In genomic region chr20:31843881-31844280, GRCh38 we compare ENCODE assay signal across 28 cellular contexts. TPM values are rescaled to one million over a fixed set of nuclear protein-coding genes. Genes with fewer than 3 reads are reported as not detected.
A peak's percentile ranks its signal among the peaks of the same experiment; 100 is the strongest.
DNase-seq lines count a peak whose midpoint lies in the region; ATAC-seq, FAIRE-seq and TF ChIP-seq lines count a peak whose summit lies in the region.
"Had no signal": no experiment of that assay in that cellular context is flagged by ENCODE, and none has a peak within 500 bp of the region (broad histone marks: within the 10 kb centered on the region; RNA-seq: fewer than 3 reads in every experiment).

No MANE protein-coding gene starts in this region.

- no peak overlapping the region for H2BK120ac ChIP-seq in mesendoderm (ENCODE audit: low read depth, low read length)

- no peak for DNase-seq in astrocyte (ENCODE audit: low read depth)
- no peak for DNase-seq in mesendoderm
- no peak for DNase-seq in suprapubic skin (ENCODE audit: low spot score in 2 of 2)
- no peak for DNase-seq in lower leg skin (ENCODE audit: low spot score in 2 of 2)
- no peak for DNase-seq in left lung
- DNase-seq in activated naive CD4-positive, alpha-beta T cell treated with anti-CD3 and anti-CD28 coated beads for 36 hours = no peak
- DNase-seq in NCI-H1417 treated with DMSO at 0.1 percent for 48 hours (lab: John Stamatoyannopoulos, UW) = no peak
- DNase-seq: activated CD8-positive, alpha-beta T cell treated with anti-CD3 and anti-CD28 coated beads for 36 hours; activated naive CD4-positive, alpha-beta T cell treated with anti-CD3 and anti-CD28 coated beads, Interleukin-2, amount 50 U/mL, for 16 hours; activated T-cell treated with anti-CD3 and anti-CD28 coated beads, Interleukin-2, amount 50 U/mL, for 4 hours; CD4-positive, alpha-beta memory T cell; colonic mucosa; DMS153; GF-D8; islet precursor cell; NCI-H1105 treated with DMSO at 0.1 percent for 48 hours; NCI-H2107; NCI-H524; SIG-M5; stimulated activated CD4-positive, alpha-beta T cell treated with anti-CD3 and anti-CD28 coated beads, Interleukin-1b, Interleukin-23, amount 100 ng/mL, for 48 hours; stimulated activated naive CD4-positive, alpha-beta T cell had no signal

- no peaks in the 10 kb centered on the region for H3K79me1 ChIP-seq in mesendoderm (ENCODE audit: low read length)

- TF ChIP-seq EP300 in suprapubic skin (IDR thresholded peaks at IDR 0.05) = no peak

- peak overlapping the region in 8 of 11 experiments; percentile 52 to 85 (median 78); a peak in 12 of 22 replicates for H3K4me2 ChIP-seq in BLaER1 treated with 17β-estradiol and CSF1 and Interleukin-3, amounts not matched to agents 10 nM and 100 nM
- peak overlapping the region; percentile 84 for H3K4me2 ChIP-seq in astrocyte (ENCODE audit: low read length)
- H3K4me2 ChIP-seq in mesendoderm (ENCODE audit: low read length) = no peak overlapping the region

- H2BK15ac ChIP-seq in mesendoderm (replicated peaks; ENCODE audit: low read depth) = no peak overlapping the region

- H3K4me3 Mint-ChIP-seq in astrocyte (ENCODE audit: unreplicated experiment) = peak overlapping the region; percentile 86
- H3K4me3 Mint-ChIP-seq in activated naive CD4-positive, alpha-beta T cell treated with anti-CD3 and anti-CD28 coated beads for 36 hours = no peak overlapping the region
- H3K4me3 Mint-ChIP-seq: activated CD8-positive, alpha-beta T cell treated with anti-CD3 and anti-CD28 coated beads for 36 hours; activated T-cell treated with anti-CD3 and anti-CD28 coated beads, Interleukin-2, amount 50 U/mL, for 4 hours; CD4-positive, alpha-beta memory T cell; WTC11 had no signal

- H4K20me1 ChIP-seq in BLaER1 treated with 17β-estradiol and CSF1 and Interleukin-3, amounts not matched to agents 10 nM and 100 nM = peaks cover 0 to 66% (median 0%) of the 10 kb centered on the region in 11 experiments; a peak in 7 of 22 replicates
- no peaks in the 10 kb centered on the region for H4K20me1 ChIP-seq in astrocyte (ENCODE audit: insufficient read depth, low read length)

- CTCF ChIA-PET in activated naive CD4-positive, alpha-beta T cell treated with anti-CD3 and anti-CD28 coated beads for 36 hours (lab: Charles Lee) = interaction anchor here (4.5 to 5.4 kb wide), 2 partner anchors 10 to 21 kb away, joined by 26 to 53 read pairs; no protein-coding TSS in a partner anchor

- peaks cover 38% of the 10 kb centered on the region for H3K4me1 Mint-ChIP-seq in astrocyte (ENCODE audit: low read depth, unreplicated experiment)
- H3K4me1 Mint-ChIP-seq in activated naive CD4-positive, alpha-beta T cell treated with anti-CD3 and anti-CD28 coated beads for 36 hours (ENCODE audit: low read depth) = no peaks in the 10 kb centered on the region
- H3K4me1 Mint-ChIP-seq: CD4-positive, alpha-beta memory T cell had no signal

- FAIRE-seq in astrocyte (lab: Jason Lieb, UNC) = no peak
- FAIRE-seq: H54, urothelium cell line had no signal

- H3K36me3 Mint-ChIP-seq in astrocyte (ENCODE audit: low read depth, unreplicated experiment) = no peaks in the 10 kb centered on the region
- H3K36me3 Mint-ChIP-seq in activated naive CD4-positive, alpha-beta T cell treated with anti-CD3 and anti-CD28 coated beads for 36 hours (ENCODE audit: low read depth) = no peaks in the 10 kb centered on the region
- H3K36me3 Mint-ChIP-seq: CD4-positive, alpha-beta memory T cell; WTC11 had no signal

- H3K9me3 ChIP-seq in BLaER1 treated with 17β-estradiol and CSF1 and Interleukin-3, amounts not matched to agents 10 nM and 100 nM (replicated peaks in 1 of 11) = no peaks in the 10 kb centered on the region
- H3K9me3 ChIP-seq in astrocyte (ENCODE audit: insufficient read depth, low read depth, low read length) (no peaks in the 10 kb centered on the region), suprapubic skin (no peaks in the 10 kb centered on the region), left lung (no peaks in the 10 kb centered on the region)
- H3K9me3 ChIP-seq: colonic mucosa had no signal

- no peak for ATAC-seq in left lung
- ATAC-seq: activated CD8-positive, alpha-beta T cell treated with anti-CD3 and anti-CD28 coated beads for 36 hours; activated T-cell treated with anti-CD3 and anti-CD28 coated beads, Interleukin-2, amount 50 U/mL, for 4 hours; WTC11 had no signal

- H3K27ac Mint-ChIP-seq in astrocyte (ENCODE audit: unreplicated experiment) = peak overlapping the region; percentile 96
- no peak overlapping the region for H3K27ac Mint-ChIP-seq in activated naive CD4-positive, alpha-beta T cell treated with anti-CD3 and anti-CD28 coated beads for 36 hours
- H3K27ac Mint-ChIP-seq: activated CD8-positive, alpha-beta T cell treated with anti-CD3 and anti-CD28 coated beads for 36 hours; CD4-positive, alpha-beta memory T cell; WTC11 had no signal

- no peak overlapping the region for H3K4me3 ChIP-seq in BLaER1 treated with 17β-estradiol and CSF1 and Interleukin-3, amounts not matched to agents 10 nM and 100 nM
- H3K4me3 ChIP-seq in astrocyte (ENCODE audit: insufficient read depth, low read depth, low read length) (peak overlapping the region; percentile 17), mesendoderm (ENCODE audit: low read length) (no peak overlapping the region), suprapubic skin (peak overlapping the region; percentile 8), lower leg skin (ENCODE audit: low read depth, poor library complexity, severe bottlenecking) (no peak overlapping the region), left lung (peak overlapping the region in 1 of 2 donors; percentile 19)
- H3K4me3 ChIP-seq: colonic mucosa had no signal

- no peak for TF ChIP-seq CTCF in astrocyte (IDR thresholded peaks at IDR 0.05; ENCODE audit: insufficient read depth, low read depth, low read length)
- TF ChIP-seq CTCF in suprapubic skin (IDR thresholded peaks at IDR 0.05) = no peak
- no peak for TF ChIP-seq CTCF in lower leg skin (IDR thresholded peaks at IDR 0.05)
- no peak for TF ChIP-seq CTCF in left lung (IDR thresholded peaks at IDR 0.05)

- H2AK5ac ChIP-seq in mesendoderm (ENCODE audit: low read length) = no peak overlapping the region

- H3K27ac ChIP-seq in BLaER1 treated with 17β-estradiol and CSF1 and Interleukin-3, amounts not matched to agents 10 nM and 100 nM = no peak overlapping the region
- H3K27ac ChIP-seq in astrocyte (ENCODE audit: low read depth, low read length) (no peak overlapping the region), mesendoderm (ENCODE audit: low read depth, low read length) (no peak overlapping the region), suprapubic skin (no peak overlapping the region), left lung (peak overlapping the region in 1 of 2 donors; percentile 26)
- H3K27ac ChIP-seq: colonic mucosa had no signal

- intact Hi-C loops in lower leg skin (cut with DNase I; ENCODE audit: low total_unique reads) = no loop called here
- intact Hi-C loops in left lung (cut with DNase I) = no loop called here
- intact Hi-C loops in activated naive CD4-positive, alpha-beta T cell treated with anti-CD3 and anti-CD28 coated beads for 36 hours (cut with micrococcal nuclease) = no loop called here

- no peak overlapping the region for H4K5ac ChIP-seq in mesendoderm (ENCODE audit: low read length)

- peaks cover 16% of the 10 kb centered on the region for H3K27me3 Mint-ChIP-seq in astrocyte (ENCODE audit: low read depth, unreplicated experiment)
- peaks cover 6% of the 10 kb centered on the region for H3K27me3 Mint-ChIP-seq in activated naive CD4-positive, alpha-beta T cell treated with anti-CD3 and anti-CD28 coated beads for 36 hours (ENCODE audit: low read depth)

- no peak overlapping the region for H3K4ac ChIP-seq in mesendoderm (ENCODE audit: low read depth, low read length)

- H4K8ac ChIP-seq in mesendoderm (ENCODE audit: low read depth, low read length) = no peak overlapping the region

- H3K56ac ChIP-seq in mesendoderm (ENCODE audit: low read length) = peak overlapping the region; percentile 6

- peaks cover 14% of the 10 kb centered on the region for H3K79me2 ChIP-seq in astrocyte (ENCODE audit: insufficient read depth, low read length)
- no peaks in the 10 kb centered on the region for H3K79me2 ChIP-seq in mesendoderm (ENCODE audit: control insufficient read depth, insufficient read depth, low read length)

- peaks cover 22 to 60% (median 58%) of the 10 kb centered on the region in 10 experiments for H3K4me1 ChIP-seq in BLaER1 treated with 17β-estradiol and CSF1 and Interleukin-3, amounts not matched to agents 10 nM and 100 nM
- H3K4me1 ChIP-seq in astrocyte (ENCODE audit: insufficient read depth, low read length) = peaks cover 55% of the 10 kb centered on the region
- peaks cover 6% of the 10 kb centered on the region for H3K4me1 ChIP-seq in mesendoderm (ENCODE audit: control insufficient read depth, low read depth, low read length)
- no peaks in the 10 kb centered on the region for H3K4me1 ChIP-seq in suprapubic skin
- peaks cover 0 to 8% of the 10 kb centered on the region in 2 donors for H3K4me1 ChIP-seq in left lung
- H3K4me1 ChIP-seq: colonic mucosa had no signal

- peak overlapping the region in 1 of 11 experiments; percentile 14; a peak in 1 of 22 replicates for H3K9ac ChIP-seq in BLaER1 treated with 17β-estradiol and CSF1 and Interleukin-3, amounts not matched to agents 10 nM and 100 nM
- H3K9ac ChIP-seq in astrocyte (ENCODE audit: low read length) = peak overlapping the region; percentile 72
- no peak overlapping the region for H3K9ac ChIP-seq in mesendoderm (ENCODE audit: low read length)

- TF ChIP-seq POLR2A in suprapubic skin (IDR thresholded peaks at IDR 0.05) (no peak), lower leg skin (IDR thresholded peaks at IDR 0.05) (no peak)

- no peak overlapping the region for H3K23ac ChIP-seq in mesendoderm (ENCODE audit: low read length)

- no peak overlapping the region for H2BK5ac ChIP-seq in mesendoderm (ENCODE audit: low read length)

- peaks cover 0 to 53% (median 0%) of the 10 kb centered on the region in 11 experiments; a peak in 5 of 22 replicates for H3K27me3 ChIP-seq in BLaER1 treated with 17β-estradiol and CSF1 and Interleukin-3, amounts not matched to agents 10 nM and 100 nM
- H3K27me3 ChIP-seq in astrocyte (ENCODE audit: insufficient read depth, low read length) (peaks cover 14% of the 10 kb centered on the region), mesendoderm (ENCODE audit: insufficient read depth, low read length, poor library complexity) (no peaks in the 10 kb centered on the region), suprapubic skin (peaks cover 2% of the 10 kb centered on the region), left lung (peaks cover 0 to 10% of the 10 kb centered on the region in 2 donors)
- H3K27me3 ChIP-seq: colonic mucosa had no signal

- H3K36me3 ChIP-seq in BLaER1 treated with 17β-estradiol and CSF1 and Interleukin-3, amounts not matched to agents 10 nM and 100 nM = no peaks in the 10 kb centered on the region
- H3K36me3 ChIP-seq in astrocyte (ENCODE audit: insufficient read depth, low read length) (no peaks in the 10 kb centered on the region), mesendoderm (ENCODE audit: control insufficient read depth, insufficient read depth, low read length) (no peaks in the 10 kb centered on the region), suprapubic skin (no peaks in the 10 kb centered on the region), left lung (no peaks in the 10 kb centered on the region)
- H3K36me3 ChIP-seq: colonic mucosa had no signal

- no CpG with 5 or more reads among the region's 5 CpGs for WGBS in mesendoderm (ENCODE audit: extremely low coverage, insufficient coverage, low lambda C conversion rate)
- WGBS in suprapubic skin = 63% methylated on average over 5 of the region's 5 CpGs
- WGBS in lower leg skin, 2 donors = 56 to 61% methylated on average over 5 of the region's 5 CpGs

- H3K9me3 Mint-ChIP-seq in astrocyte (ENCODE audit: unreplicated experiment) = peaks cover 6% of the 10 kb centered on the region
- H3K9me3 Mint-ChIP-seq in activated naive CD4-positive, alpha-beta T cell treated with anti-CD3 and anti-CD28 coated beads for 36 hours = no peaks in the 10 kb centered on the region
- H3K9me3 Mint-ChIP-seq: activated CD8-positive, alpha-beta T cell treated with anti-CD3 and anti-CD28 coated beads for 36 hours; activated T-cell treated with anti-CD3 and anti-CD28 coated beads, Interleukin-2, amount 50 U/mL, for 4 hours; CD4-positive, alpha-beta memory T cell; WTC11 had no signal

- H2AFZ ChIP-seq in astrocyte (ENCODE audit: low read depth, low read length) = no peak overlapping the region

- no peak overlapping the region for H3K18ac ChIP-seq in mesendoderm (ENCODE audit: low read length)

RNA-seq across cellular contexts. Expression of gene FOXS1, which starts 1.5 kb away (rescaled TPM):
- total RNA-seq in astrocyte = 26.0 and 37.1 TPM in 2 replicates
- 0.03 TPM for polyA plus RNA-seq in mesendoderm (2013, experiment 1 of 2)
- polyA plus RNA-seq in mesendoderm (2013, experiment 2 of 2) = not detected
- not detected for total RNA-seq in suprapubic skin
- under 1 TPM in 2 of 4 donors, not detected in 2; 0.44 to 0.97 TPM for total RNA-seq in lower leg skin
- total RNA-seq in left lung = 1 to 10 TPM; 2.5 to 2.9 TPM
- not detected for total RNA-seq in activated naive CD4-positive, alpha-beta T cell treated with anti-CD3 and anti-CD28 coated beads for 36 hours
- total RNA-seq: activated CD8-positive, alpha-beta T cell treated with anti-CD3 and anti-CD28 coated beads for 36 hours; activated T-cell treated with anti-CD3 and anti-CD28 coated beads, Interleukin-2, amount 50 U/mL, for 4 hours; CD4-positive, alpha-beta memory T cell; T-helper 2 cell treated with Interferon-gamma antibody and Interleukin-4, amounts not matched to agents 100 ng/mL and 5 ng/mL, for 36 hours; WTC11 had no signal
- polyA plus RNA-seq: AG04450; CD4-positive, alpha-beta memory T cell had no signal

RNA-seq across cellular contexts. Expression of gene MYLK2, which starts 24.7 kb away (rescaled TPM):
- total RNA-seq in astrocyte = 2.1 and 3.1 TPM in 2 replicates
- polyA plus RNA-seq in mesendoderm (2013, experiment 1 of 2) = 0.14 TPM
- polyA plus RNA-seq in mesendoderm (2013, experiment 2 of 2) = 0.22 TPM
- total RNA-seq in suprapubic skin = not detected
- total RNA-seq in lower leg skin = under 1 TPM in 1 of 4 donors, not detected in 3; 0.10 TPM
- not detected for total RNA-seq in left lung
- under 1 TPM in 1 of 2 experiments, not detected in 1; 0.17 TPM for total RNA-seq in activated naive CD4-positive, alpha-beta T cell treated with anti-CD3 and anti-CD28 coated beads for 36 hours
- total RNA-seq: CD4-positive, alpha-beta memory T cell; mucosa of gallbladder had no signal
- polyA plus RNA-seq: AG04450; CD4-positive, alpha-beta memory T cell had no signal

RNA-seq across cellular contexts. Expression of gene DUSP15, which starts 26.4 kb away (rescaled TPM):
- total RNA-seq in astrocyte (1.2 and 3.1 TPM in 2 replicates), suprapubic skin (1 to 10 TPM in 3 of 4 donors, not detected in 1; 1.1 to 2.4 (median 1.1) TPM), lower leg skin (1 to 10 TPM in 1 of 4 donors, not detected in 3; 1.5 TPM), left lung (1 to 10 TPM in 1 of 2 donors, under 1 TPM in 1; 0.82 to 1.1 TPM)
- 0.27 TPM for polyA plus RNA-seq in mesendoderm (2013, experiment 1 of 2)
- 0.15 TPM for polyA plus RNA-seq in mesendoderm (2013, experiment 2 of 2)
- total RNA-seq in activated naive CD4-positive, alpha-beta T cell treated with anti-CD3 and anti-CD28 coated beads for 36 hours = not detected
- total RNA-seq: activated CD8-positive, alpha-beta T cell treated with anti-CD3 and anti-CD28 coated beads for 36 hours; activated T-cell treated with anti-CD3 and anti-CD28 coated beads, Interleukin-2, amount 50 U/mL, for 4 hours; CD4-positive, alpha-beta memory T cell; T-helper 2 cell treated with Interferon-gamma antibody and Interleukin-4, amounts not matched to agents 100 ng/mL and 5 ng/mL, for 36 hours had no signal
- polyA plus RNA-seq: AG04450; CD4-positive, alpha-beta memory T cell had no signal

RNA-seq across cellular contexts. Expression of gene TTLL9, which starts 26.6 kb away (rescaled TPM):
- total RNA-seq in astrocyte (0.34 and 0.41 TPM in 2 replicates), suprapubic skin (under 1 TPM in 2 of 4 donors, not detected in 2; 0.49 to 0.68 TPM), lower leg skin (under 1 TPM in 1 of 4 donors, not detected in 3; 0.16 TPM), left lung (1 to 10 TPM in 1 of 2 donors, under 1 TPM in 1; 0.20 to 1.3 TPM)
- polyA plus RNA-seq in mesendoderm (2013, experiment 1 of 2) = not detected
- 0.01 TPM for polyA plus RNA-seq in mesendoderm (2013, experiment 2 of 2)
- total RNA-seq in activated naive CD4-positive, alpha-beta T cell treated with anti-CD3 and anti-CD28 coated beads for 36 hours = not detected
- total RNA-seq: activated CD8-positive, alpha-beta T cell treated with anti-CD3 and anti-CD28 coated beads for 36 hours; activated T-cell treated with anti-CD3 and anti-CD28 coated beads, Interleukin-2, amount 50 U/mL, for 4 hours; CD4-positive, alpha-beta memory T cell; colonic mucosa; T-helper 2 cell treated with Interferon-gamma antibody and Interleukin-4, amounts not matched to agents 100 ng/mL and 5 ng/mL, for 36 hours; WTC11 had no signal
- polyA plus RNA-seq: AG04450 had no signal

Comparison
In these comparisons a context has a peak if more than half of its experiments do, and no peak if none do; other contexts are left out.
1. H3K4me3 ChIP-seq: peak in astrocyte (single experiment) and suprapubic skin (single experiment); none in BLaER1 treated with 17β-estradiol and CSF1 and Interleukin-3, amounts not matched to agents 10 nM and 100 nM (0 of 10), mesendoderm (single experiment) and lower leg skin (single experiment).